1 cellular context compared by ENCODE assay signal in genomic region chr1:183610053-183610452, GRCh38.
TF ChIP-seq lines count a peak whose summit lies in the region.

No MANE protein-coding gene starts in this region.

TF ChIP-seq in GM23338, 12 proteins besides CTCF, POLR2A, EP300 and RAD21 (continued from another document):
- TF ChIP-seq ZNF114 (CRISPR knock-in tag; IDR thresholded peaks at IDR 0.05), result no peak
- no peak for TF ChIP-seq ETS1 (IDR thresholded peaks at IDR 0.05)
- TF ChIP-seq STAT1 (IDR thresholded peaks at IDR 0.05; ENCODE audit: unreplicated experiment), result no peak
- TF ChIP-seq ZNF331 (CRISPR knock-in tag; IDR thresholded peaks at IDR 0.05; ENCODE audit: low read depth), result no peak
- no peak for TF ChIP-seq REST (IDR thresholded peaks at IDR 0.05; ENCODE audit: unreplicated experiment)
- TF ChIP-seq CREB1 (CRISPR knock-in tag; IDR thresholded peaks at IDR 0.05; ENCODE audit: low read depth), result no peak
- TF ChIP-seq EZH2phosphoT487 (IDR thresholded peaks at IDR 0.05; ENCODE audit: unreplicated experiment), result no peak
- TF ChIP-seq POLR2AphosphoS5 (IDR thresholded peaks at IDR 0.05; ENCODE audit: low read depth), result no peak
